Comparison of ENCODE assay signal across 1 cellular context in the genomic region with DNA sequence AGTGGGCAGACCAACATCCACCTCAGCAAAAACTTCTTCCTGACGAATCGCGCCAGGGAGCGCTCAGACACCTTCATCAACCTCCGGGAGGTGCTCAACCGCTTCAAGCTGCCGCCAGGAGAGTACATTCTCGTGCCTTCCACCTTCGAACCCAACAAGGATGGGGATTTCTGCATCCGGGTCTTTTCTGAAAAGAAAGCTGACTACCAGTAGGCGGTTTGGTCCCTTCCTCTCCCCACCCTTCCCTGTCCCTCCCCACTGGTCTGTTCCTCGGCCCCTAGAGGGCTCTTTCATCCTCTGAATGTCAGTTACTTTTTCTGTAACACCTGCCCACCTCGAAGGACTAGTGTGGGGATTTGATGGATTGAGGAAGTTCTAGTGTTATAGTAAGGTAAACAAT.
TF ChIP-seq lines count a peak whose summit lies in the region.

No MANE protein-coding gene starts in this region.

TF ChIP-seq in K562, 482 proteins besides CTCF, POLR2A, EP300 and RAD21 (continued from another document):
- TF ChIP-seq, protein P1, sequence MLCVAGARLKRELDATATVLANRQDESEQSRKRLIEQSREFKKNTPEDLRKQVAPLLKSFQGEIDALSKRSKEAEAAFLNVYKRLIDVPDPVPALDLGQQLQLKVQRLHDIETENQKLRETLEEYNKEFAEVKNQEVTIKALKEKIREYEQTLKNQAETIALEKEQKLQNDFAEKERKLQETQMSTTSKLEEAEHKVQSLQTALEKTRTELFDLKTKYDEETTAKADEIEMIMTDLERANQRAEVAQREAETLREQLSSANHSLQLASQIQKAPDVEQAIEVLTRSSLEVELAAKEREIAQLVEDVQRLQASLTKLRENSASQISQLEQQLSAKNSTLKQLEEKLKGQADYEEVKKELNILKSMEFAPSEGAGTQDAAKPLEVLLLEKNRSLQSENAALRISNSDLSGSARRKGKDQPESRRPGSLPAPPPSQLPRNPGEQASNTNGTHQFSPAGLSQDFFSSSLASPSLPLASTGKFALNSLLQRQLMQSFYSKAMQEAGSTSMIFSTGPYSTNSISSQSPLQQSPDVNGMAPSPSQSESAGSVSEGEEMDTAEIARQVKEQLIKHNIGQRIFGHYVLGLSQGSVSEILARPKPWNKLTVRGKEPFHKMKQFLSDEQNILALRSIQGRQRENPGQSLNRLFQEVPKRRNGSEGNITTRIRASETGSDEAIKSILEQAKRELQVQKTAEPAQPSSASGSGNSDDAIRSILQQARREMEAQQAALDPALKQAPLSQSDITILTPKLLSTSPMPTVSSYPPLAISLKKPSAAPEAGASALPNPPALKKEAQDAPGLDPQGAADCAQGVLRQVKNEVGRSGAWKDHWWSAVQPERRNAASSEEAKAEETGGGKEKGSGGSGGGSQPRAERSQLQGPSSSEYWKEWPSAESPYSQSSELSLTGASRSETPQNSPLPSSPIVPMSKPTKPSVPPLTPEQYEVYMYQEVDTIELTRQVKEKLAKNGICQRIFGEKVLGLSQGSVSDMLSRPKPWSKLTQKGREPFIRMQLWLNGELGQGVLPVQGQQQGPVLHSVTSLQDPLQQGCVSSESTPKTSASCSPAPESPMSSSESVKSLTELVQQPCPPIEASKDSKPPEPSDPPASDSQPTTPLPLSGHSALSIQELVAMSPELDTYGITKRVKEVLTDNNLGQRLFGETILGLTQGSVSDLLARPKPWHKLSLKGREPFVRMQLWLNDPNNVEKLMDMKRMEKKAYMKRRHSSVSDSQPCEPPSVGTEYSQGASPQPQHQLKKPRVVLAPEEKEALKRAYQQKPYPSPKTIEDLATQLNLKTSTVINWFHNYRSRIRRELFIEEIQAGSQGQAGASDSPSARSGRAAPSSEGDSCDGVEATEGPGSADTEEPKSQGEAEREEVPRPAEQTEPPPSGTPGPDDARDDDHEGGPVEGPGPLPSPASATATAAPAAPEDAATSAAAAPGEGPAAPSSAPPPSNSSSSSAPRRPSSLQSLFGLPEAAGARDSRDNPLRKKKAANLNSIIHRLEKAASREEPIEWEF (CRISPR knock-in tag; IDR thresholded peaks at IDR 0.05), result no peak
- TF ChIP-seq, protein P2, sequence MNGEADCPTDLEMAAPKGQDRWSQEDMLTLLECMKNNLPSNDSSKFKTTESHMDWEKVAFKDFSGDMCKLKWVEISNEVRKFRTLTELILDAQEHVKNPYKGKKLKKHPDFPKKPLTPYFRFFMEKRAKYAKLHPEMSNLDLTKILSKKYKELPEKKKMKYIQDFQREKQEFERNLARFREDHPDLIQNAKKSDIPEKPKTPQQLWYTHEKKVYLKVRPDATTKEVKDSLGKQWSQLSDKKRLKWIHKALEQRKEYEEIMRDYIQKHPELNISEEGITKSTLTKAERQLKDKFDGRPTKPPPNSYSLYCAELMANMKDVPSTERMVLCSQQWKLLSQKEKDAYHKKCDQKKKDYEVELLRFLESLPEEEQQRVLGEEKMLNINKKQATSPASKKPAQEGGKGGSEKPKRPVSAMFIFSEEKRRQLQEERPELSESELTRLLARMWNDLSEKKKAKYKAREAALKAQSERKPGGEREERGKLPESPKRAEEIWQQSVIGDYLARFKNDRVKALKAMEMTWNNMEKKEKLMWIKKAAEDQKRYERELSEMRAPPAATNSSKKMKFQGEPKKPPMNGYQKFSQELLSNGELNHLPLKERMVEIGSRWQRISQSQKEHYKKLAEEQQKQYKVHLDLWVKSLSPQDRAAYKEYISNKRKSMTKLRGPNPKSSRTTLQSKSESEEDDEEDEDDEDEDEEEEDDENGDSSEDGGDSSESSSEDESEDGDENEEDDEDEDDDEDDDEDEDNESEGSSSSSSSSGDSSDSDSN (IDR thresholded peaks at IDR 0.05; ENCODE audit: borderline replicate concordance in 1 of 2, low read depth in 2 of 2, low read length in 2 of 2), result no peak
- TF ChIP-seq, protein P3, sequence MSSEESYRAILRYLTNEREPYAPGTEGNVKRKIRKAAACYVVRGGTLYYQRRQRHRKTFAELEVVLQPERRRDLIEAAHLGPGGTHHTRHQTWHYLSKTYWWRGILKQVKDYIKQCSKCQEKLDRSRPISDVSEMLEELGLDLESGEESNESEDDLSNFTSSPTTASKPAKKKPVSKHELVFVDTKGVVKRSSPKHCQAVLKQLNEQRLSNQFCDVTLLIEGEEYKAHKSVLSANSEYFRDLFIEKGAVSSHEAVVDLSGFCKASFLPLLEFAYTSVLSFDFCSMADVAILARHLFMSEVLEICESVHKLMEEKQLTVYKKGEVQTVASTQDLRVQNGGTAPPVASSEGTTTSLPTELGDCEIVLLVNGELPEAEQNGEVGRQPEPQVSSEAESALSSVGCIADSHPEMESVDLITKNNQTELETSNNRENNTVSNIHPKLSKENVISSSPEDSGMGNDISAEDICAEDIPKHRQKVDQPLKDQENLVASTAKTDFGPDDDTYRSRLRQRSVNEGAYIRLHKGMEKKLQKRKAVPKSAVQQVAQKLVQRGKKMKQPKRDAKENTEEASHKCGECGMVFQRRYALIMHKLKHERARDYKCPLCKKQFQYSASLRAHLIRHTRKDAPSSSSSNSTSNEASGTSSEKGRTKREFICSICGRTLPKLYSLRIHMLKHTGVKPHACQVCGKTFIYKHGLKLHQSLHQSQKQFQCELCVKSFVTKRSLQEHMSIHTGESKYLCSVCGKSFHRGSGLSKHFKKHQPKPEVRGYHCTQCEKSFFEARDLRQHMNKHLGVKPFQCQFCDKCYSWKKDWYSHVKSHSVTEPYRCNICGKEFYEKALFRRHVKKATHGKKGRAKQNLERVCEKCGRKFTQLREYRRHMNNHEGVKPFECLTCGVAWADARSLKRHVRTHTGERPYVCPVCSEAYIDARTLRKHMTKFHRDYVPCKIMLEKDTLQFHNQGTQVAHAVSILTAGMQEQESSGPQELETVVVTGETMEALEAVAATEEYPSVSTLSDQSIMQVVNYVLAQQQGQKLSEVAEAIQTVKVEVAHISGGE (CRISPR knock-in tag; IDR thresholded peaks at IDR 0.05), result no peak
- TF ChIP-seq CHD4 (IDR thresholded peaks at IDR 0.05; ENCODE audit: insufficient read depth, insufficient replicate concordance, low read depth, low read length, poor library complexity, severe bottlenecking), result no peak
- TF ChIP-seq ZSCAN29 (IDR thresholded peaks at IDR 0.05), result no peak
- no peak for TF ChIP-seq JUND (IDR thresholded peaks at IDR 0.05; ENCODE audit: borderline replicate concordance, low read depth, low read length)
- TF ChIP-seq JUND (tag; IDR thresholded peaks at IDR 0.05; ENCODE audit: borderline replicate concordance, low read depth, low read length), result no peak
- TF ChIP-seq EZH2 (IDR thresholded peaks at IDR 0.05; ENCODE audit: borderline replicate concordance, low read depth, low read length), result no peak
- no peak for TF ChIP-seq ARID1B (IDR thresholded peaks at IDR 0.05)
- TF ChIP-seq, protein P4, sequence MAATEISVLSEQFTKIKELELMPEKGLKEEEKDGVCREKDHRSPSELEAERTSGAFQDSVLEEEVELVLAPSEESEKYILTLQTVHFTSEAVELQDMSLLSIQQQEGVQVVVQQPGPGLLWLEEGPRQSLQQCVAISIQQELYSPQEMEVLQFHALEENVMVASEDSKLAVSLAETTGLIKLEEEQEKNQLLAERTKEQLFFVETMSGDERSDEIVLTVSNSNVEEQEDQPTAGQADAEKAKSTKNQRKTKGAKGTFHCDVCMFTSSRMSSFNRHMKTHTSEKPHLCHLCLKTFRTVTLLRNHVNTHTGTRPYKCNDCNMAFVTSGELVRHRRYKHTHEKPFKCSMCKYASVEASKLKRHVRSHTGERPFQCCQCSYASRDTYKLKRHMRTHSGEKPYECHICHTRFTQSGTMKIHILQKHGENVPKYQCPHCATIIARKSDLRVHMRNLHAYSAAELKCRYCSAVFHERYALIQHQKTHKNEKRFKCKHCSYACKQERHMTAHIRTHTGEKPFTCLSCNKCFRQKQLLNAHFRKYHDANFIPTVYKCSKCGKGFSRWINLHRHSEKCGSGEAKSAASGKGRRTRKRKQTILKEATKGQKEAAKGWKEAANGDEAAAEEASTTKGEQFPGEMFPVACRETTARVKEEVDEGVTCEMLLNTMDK (IDR thresholded peaks at IDR 0.05; ENCODE audit: borderline replicate concordance, insufficient read depth, low read depth, low read length, poor library complexity, severe bottlenecking), result peak; percentile 29
